Comparison of ENCODE assay signal across 9 cellular contexts in genomic region chr1:52686261-52686751, GRCh38. TPM values are rescaled to one million over a fixed set of nuclear protein-coding genes. Genes with fewer than 3 reads are reported as not detected.
DNase-seq lines count a peak whose midpoint lies in the region; ATAC-seq, FAIRE-seq and TF ChIP-seq lines count a peak whose summit lies in the region.
"Not testable (repeated sequence)": the region's sequence is repeated elsewhere in the genome, so short reads cannot be mapped to it uniquely, and the experiment has no call there.
"Had no signal": no experiment of that assay in that cellular context is flagged by ENCODE, and none has a peak within 500 bp of the region (broad histone marks: within the 10 kb centered on the region; RNA-seq: fewer than 3 reads in every experiment).

No MANE protein-coding gene starts in this region.

- TF ChIP-seq CTCF in AG09309 (IDR thresholded peaks at IDR 0.05; ENCODE audit: control insufficient read depth, insufficient read depth, low read depth, low read length, missing control alignments) (peak; percentile 80), kidney (IDR thresholded peaks at IDR 0.05; ENCODE audit: borderline replicate concordance, extremely low read depth, insufficient read depth) (peak; percentile 76)

- not testable (repeated sequence) for H3K4me1 ChIP-seq in kidney (ENCODE audit: control insufficient read depth in 1 of 2, insufficient read depth in 1 of 2, low read depth in 1 of 2, low read length in 2 of 2)

- not testable (repeated sequence) for H3K9ac ChIP-seq in kidney (ENCODE audit: low read length in 2 of 2)

- intact Hi-C loops in kidney (cut with DNase I), result not testable (repeated sequence)

- not testable (repeated sequence) for FAIRE-seq in kidney (lab: Jason Lieb, UNC)

- H3K27ac ChIP-seq in kidney (ENCODE audit: low read depth in 2 of 2, low read length in 2 of 2), result not testable (repeated sequence)

- not testable (repeated sequence) for DNase-seq in AG09309 (ENCODE audit: low read depth)
- DNase-seq in HUDEP-2 (lab: John Stamatoyannopoulos, UW; ENCODE audit: unreplicated experiment in 76 of 76), result peak in 52 of 76 experiments; percentile 2 to 62 (median 34)
- DNase-seq in NK-92 treated with Interleukin-12 subunit alpha and Interleukin-12 subunit beta, amount 100 ng/mL, for 24 hours (lab: John Stamatoyannopoulos, UW), result peak; percentile 27
- peak; percentile 80 for DNase-seq in activated CD4-positive, alpha-beta T cell treated with anti-CD3 and anti-CD28 coated beads, Interleukin-2, amount 50 U/mL, for 1 hour
- DNase-seq in central memory CD4-positive, alpha-beta T cell, result peak; percentile 78
- peak; percentile 82 for DNase-seq in kidney
- peak; percentile 62 to 64 for DNase-seq in stimulated activated CD4-positive, alpha-beta T cell treated with anti-CD3 and anti-CD28 coated beads, Interleukin-1b, Interleukin-23, amount 100 ng/mL, for 4 hours (ENCODE audit: low read depth in 2 of 2)

- not testable (repeated sequence) for H3K9me3 ChIP-seq in kidney (ENCODE audit: control insufficient read depth in 1 of 2, low read length in 2 of 2)

- H3K36me3 ChIP-seq in kidney (ENCODE audit: control insufficient read depth in 1 of 2, insufficient read depth in 2 of 2, low read length in 2 of 2), result peaks cover 14 to 15% of the 10 kb centered on the region in 2 donors

- peak; percentile 62 for ATAC-seq in GM19023 (IDR thresholded peaks at IDR 0.05; ENCODE audit: unreplicated experiment)

- not testable (repeated sequence) for H3K4me3 ChIP-seq in AG09309 (ENCODE audit: control insufficient read depth, low read depth, low read length); kidney (ENCODE audit: low read length in 2 of 2)

RNA-seq across cellular contexts. Expression of gene COA7, which starts 11.8 kb away (rescaled TPM):
- total RNA-seq in kidney, result 19.1 TPM
- polyA plus RNA-seq in kidney (ENCODE audit: insufficient read depth, low read depth, low replicate concordance), result 12.2 TPM

RNA-seq across cellular contexts. Expression of gene ZYG11B, which starts 39.9 kb away (rescaled TPM):
- total RNA-seq in kidney, result 28.2 TPM
- polyA plus RNA-seq in kidney (ENCODE audit: insufficient read depth, low read depth, low replicate concordance), result 7.8 TPM

RNA-seq across cellular contexts. Expression of gene SHISAL2A, which starts 53.3 kb away (rescaled TPM):
- total RNA-seq in kidney, result 2.5 TPM
- polyA plus RNA-seq in kidney (ENCODE audit: insufficient read depth, low read depth, low replicate concordance), result not detected
- total RNA-seq: subcutaneous adipose tissue had no signal
